ENCODE assay signal across 30 cellular contexts in genomic region chr22:19742160-19743066, GRCh38. TPM values are rescaled to one million over a fixed set of nuclear protein-coding genes. Genes with fewer than 3 reads are reported as not detected.
"Had no signal": no experiment of that assay in that cellular context is flagged by ENCODE, and none has a peak within 500 bp of the region (broad histone marks: within the 10 kb centered on the region; RNA-seq: fewer than 3 reads in every experiment).

No MANE protein-coding gene starts in this region.

- ATAC-seq: activated T-helper 17 cell treated with anti-CD3 and anti-CD28 coated beads, Interleukin-2, amount 50 U/mL, for 72 hours; Panc1; Right ventricle myocardium inferior; T-cell had no signal

- H3K4me1 Mint-ChIP-seq: activated B cell treated with CpG ODN at 0.5 μM for 24 hours; activated CD4-positive, alpha-beta memory T cell treated with anti-CD3 and anti-CD28 coated beads, Interleukin-2, amount 10 ng/mL, durations not matched to agents 7 days and 5 days; activated T-helper 17 cell treated with anti-CD3 and anti-CD28 coated beads, Interleukin-2, amount 50 U/mL, for 72 hours; brain; T-cell had no signal

- DNase-seq: activated B cell treated with CpG ODN at 0.5 μM for 24 hours; activated CD4-positive, alpha-beta memory T cell treated with anti-CD3 and anti-CD28 coated beads, Interleukin-2, amount 10 ng/mL, durations not matched to agents 7 days and 5 days; activated CD4-positive, alpha-beta T cell treated with anti-CD3 and anti-CD28 coated beads for 1 hour; activated CD4-positive, alpha-beta T cell treated with anti-CD3 and anti-CD28 coated beads, Interleukin-2, amount 50 U/mL, for 1 hour; activated gamma-delta T cell; activated naive CD4-positive, alpha-beta T cell treated with anti-CD3 and anti-CD28 coated beads for 36 hours; activated T-cell treated with anti-CD3 and anti-CD28 coated beads for 4 hours; activated T-cell treated with anti-CD3 and anti-CD28 coated beads, Interleukin-2, amount 50 U/mL, for 48 hours; KG1; MV-4-11; NCI-H1105 treated with DMSO at 0.1 percent for 48 hours; NCI-H1930; NCI-H2171; NCI-H2227 treated with DMSO at 0.1 percent for 48 hours; NCI-H446 treated with DMSO at 0.1 percent for 48 hours; NCI-H524 treated with DMSO at 0.1 percent for 48 hours; NCI-H774; NK-92 treated with Interleukin-12 subunit alpha and Interleukin-12 subunit beta, amount 100 ng/mL, for 24 hours; OCI-M1; RPMI8226; T-cell; T-helper 2 cell; T1000 had no signal

- H3K4me3 ChIP-seq: SK-N-MC had no signal

- H3K27ac ChIP-seq: SK-N-MC had no signal

- H3K27ac Mint-ChIP-seq: activated B cell treated with CpG ODN at 0.5 μM for 24 hours; activated CD4-positive, alpha-beta memory T cell treated with anti-CD3 and anti-CD28 coated beads, Interleukin-2, amount 10 ng/mL, durations not matched to agents 7 days and 5 days; activated naive CD4-positive, alpha-beta T cell treated with anti-CD3 and anti-CD28 coated beads for 36 hours; activated naive CD8-positive, alpha-beta T cell; activated T-helper 17 cell treated with anti-CD3 and anti-CD28 coated beads, Interleukin-2, amount 50 U/mL, for 72 hours; T-cell had no signal

- H3K36me3 Mint-ChIP-seq: activated naive CD8-positive, alpha-beta T cell; brain; T-cell had no signal

- H3K27me3 Mint-ChIP-seq: activated B cell treated with CpG ODN at 0.5 μM for 24 hours; activated CD4-positive, alpha-beta memory T cell treated with anti-CD3 and anti-CD28 coated beads, Interleukin-2, amount 10 ng/mL, durations not matched to agents 7 days and 5 days; activated naive CD8-positive, alpha-beta T cell; activated T-helper 17 cell treated with anti-CD3 and anti-CD28 coated beads, Interleukin-2, amount 50 U/mL, for 72 hours; brain; T-cell had no signal

- H3K4me3 Mint-ChIP-seq: activated B cell treated with CpG ODN at 0.5 μM for 24 hours; activated CD4-positive, alpha-beta memory T cell treated with anti-CD3 and anti-CD28 coated beads, Interleukin-2, amount 10 ng/mL, durations not matched to agents 7 days and 5 days; activated naive CD4-positive, alpha-beta T cell treated with anti-CD3 and anti-CD28 coated beads for 36 hours; activated naive CD8-positive, alpha-beta T cell; activated T-helper 17 cell treated with anti-CD3 and anti-CD28 coated beads, Interleukin-2, amount 50 U/mL, for 72 hours; brain; T-cell had no signal

- H3K9me3 Mint-ChIP-seq: activated B cell treated with CpG ODN at 0.5 μM for 24 hours; activated CD4-positive, alpha-beta memory T cell treated with anti-CD3 and anti-CD28 coated beads, Interleukin-2, amount 10 ng/mL, durations not matched to agents 7 days and 5 days; activated naive CD4-positive, alpha-beta T cell treated with anti-CD3 and anti-CD28 coated beads for 36 hours; activated T-helper 17 cell treated with anti-CD3 and anti-CD28 coated beads, Interleukin-2, amount 50 U/mL, for 72 hours; T-cell had no signal

RNA-seq across cellular contexts. Expression of gene TBX1, which starts 18.2 kb away (rescaled TPM):
- total RNA-seq: activated B cell treated with CpG ODN at 0.5 μM for 24 hours; activated CD4-positive, alpha-beta memory T cell treated with anti-CD3 and anti-CD28 coated beads, Interleukin-2, amount 10 ng/mL, durations not matched to agents 7 days and 5 days; activated CD8-positive, alpha-beta memory T cell treated with anti-CD3 and anti-CD28 coated beads for 36 hours; activated naive CD4-positive, alpha-beta T cell treated with anti-CD3 and anti-CD28 coated beads for 36 hours; activated T-helper 17 cell treated with anti-CD3 and anti-CD28 coated beads, Interleukin-2, amount 50 U/mL, for 72 hours had no signal

RNA-seq across cellular contexts. Expression of gene GP1BB, which starts 19.1 kb away (rescaled TPM):
- total RNA-seq: activated B cell treated with CpG ODN at 0.5 μM for 24 hours; activated CD4-positive, alpha-beta memory T cell treated with anti-CD3 and anti-CD28 coated beads, Interleukin-2, amount 10 ng/mL, durations not matched to agents 7 days and 5 days; activated naive CD4-positive, alpha-beta T cell treated with anti-CD3 and anti-CD28 coated beads for 36 hours; activated T-helper 17 cell treated with anti-CD3 and anti-CD28 coated beads, Interleukin-2, amount 50 U/mL, for 72 hours; Right ventricle myocardium inferior had no signal

RNA-seq across cellular contexts. Expression of gene SEPTIN5, which starts 28.1 kb away (rescaled TPM):
- total RNA-seq: activated B cell treated with CpG ODN at 0.5 μM for 24 hours; activated CD4-positive, alpha-beta memory T cell treated with anti-CD3 and anti-CD28 coated beads, Interleukin-2, amount 10 ng/mL, durations not matched to agents 7 days and 5 days had no signal
